Comparison of ENCODE assay signal across 8 cellular contexts in genomic region chr10:73647211-73647874, GRCh38. TPM values are rescaled to one million over a fixed set of nuclear protein-coding genes. Genes with fewer than 3 reads are reported as not detected.
A peak's percentile ranks its signal among the peaks of the same experiment; 100 is the strongest.
DNase-seq lines count a peak whose midpoint lies in the region; TF ChIP-seq lines count a peak whose summit lies in the region.

No MANE protein-coding gene starts in this region.

- TF ChIP-seq CTCF in choroid plexus epithelial cell (conservative IDR thresholded peaks at IDR 0.05; ENCODE audit: low read depth, low read length) = no peak

- DNase-seq in GM03348 (ENCODE audit: low spot score) (peak; percentile 79), NCI-H82 (lab: John Stamatoyannopoulos, UW) (peak; percentile 95), choroid plexus epithelial cell (ENCODE audit: low read depth) (peak; percentile 42), kidney glomerular epithelial cell (lab: John Stamatoyannopoulos, UW) (peak; percentile 1), mesenteric fat pad (ENCODE audit: low spot score) (no peak), NCI-H128 (lab: John Stamatoyannopoulos, UW; ENCODE audit: unreplicated experiment) (no peak), RPMI8226 (no peak)
- DNase-seq in stimulated activated CD4-positive, alpha-beta T cell treated with anti-CD3 and anti-CD28 coated beads, Interleukin-2, amount 100 ng/mL, for 24 hours = peak; percentile 34 to 50

- H3K4me3 ChIP-seq in choroid plexus epithelial cell (ENCODE audit: low read depth, low read length) = peak overlapping the region; percentile 73

RNA-seq across cellular contexts. Expression of gene MYOZ1, which starts 6.1 kb away (rescaled TPM):
- 0.58 TPM for total RNA-seq in mesenteric fat pad

RNA-seq across cellular contexts. Expression of gene SYNPO2L, which starts 8.5 kb away (rescaled TPM):
- 0.10 TPM for total RNA-seq in mesenteric fat pad

RNA-seq across cellular contexts. Expression of gene AGAP5, which starts 50.6 kb away (rescaled TPM):
- 7.4 TPM for total RNA-seq in mesenteric fat pad

RNA-seq across cellular contexts. Expression of gene USP54, which starts 56.2 kb away (rescaled TPM):
- total RNA-seq in mesenteric fat pad = 16.0 TPM

Comparison
In these comparisons a context has a peak if more than half of its experiments do, and no peak if none do; other contexts are left out.
1. DNase-seq: peak in GM03348 (single experiment), NCI-H82 (single experiment), choroid plexus epithelial cell (single experiment), kidney glomerular epithelial cell (single experiment) and stimulated activated CD4-positive, alpha-beta T cell treated with anti-CD3 and anti-CD28 coated beads, Interleukin-2, amount 100 ng/mL, for 24 hours (2 of 2); none in mesenteric fat pad (single experiment), NCI-H128 (single experiment) and RPMI8226 (single experiment).